Comparison of ENCODE assay signal across 10 cellular contexts in genomic region chr3:122794483-122794778, GRCh38. TPM values are rescaled to one million over a fixed set of nuclear protein-coding genes. Genes with fewer than 3 reads are reported as not detected.
DNase-seq lines count a peak whose midpoint lies in the region; ATAC-seq and FAIRE-seq lines count a peak whose summit lies in the region.
"Had no signal": no experiment of that assay in that cellular context is flagged by ENCODE, and none has a peak within 500 bp of the region (broad histone marks: within the 10 kb centered on the region; RNA-seq: fewer than 3 reads in every experiment).

No MANE protein-coding gene starts in this region.

- CTCF ChIA-PET in activated CD4-positive, alpha-beta T cell treated with anti-CD3 and anti-CD28 coated beads for 36 hours (lab: Charles Lee): interaction anchor here (0.7 kb wide), 1 partner anchor 38 kb away, joined by 3 read pairs; no protein-coding TSS in a partner anchor

- FAIRE-seq in HTR-8/SVneo (lab: Jason Lieb, UNC): no peak
- FAIRE-seq: islet of Langerhans had no signal

- DNase-seq in activated CD4-positive, alpha-beta T cell treated with anti-CD3 and anti-CD28 coated beads for 36 hours: no peak
- no peak for DNase-seq in activated CD4-positive, alpha-beta T cell treated with anti-CD3 and anti-CD28 coated beads for 1 hour
- no peak for DNase-seq in HTR-8/SVneo (ENCODE audit: insufficient read length, low spot score)
- DNase-seq: NCI-H187 treated with DMSO at 0.1 percent for 48 hours had no signal

- no peak for ATAC-seq in activated CD4-positive, alpha-beta T cell treated with anti-CD3 and anti-CD28 coated beads for 36 hours
- ATAC-seq in GM21515 (IDR thresholded peaks at IDR 0.05; ENCODE audit: unreplicated experiment) (no peak), HG02973 (IDR thresholded peaks at IDR 0.05; ENCODE audit: unreplicated experiment) (no peak)

- H3K27ac Mint-ChIP-seq in activated CD4-positive, alpha-beta T cell treated with anti-CD3 and anti-CD28 coated beads for 36 hours: peak overlapping the region; percentile 86

- H3K27me3 Mint-ChIP-seq in activated CD4-positive, alpha-beta T cell treated with anti-CD3 and anti-CD28 coated beads for 36 hours: no peaks in the 10 kb centered on the region

- no peak overlapping the region for H3K4me3 Mint-ChIP-seq in activated CD4-positive, alpha-beta T cell treated with anti-CD3 and anti-CD28 coated beads for 36 hours

- POLR2A ChIA-PET in activated CD4-positive, alpha-beta T cell treated with anti-CD3 and anti-CD28 coated beads for 36 hours (lab: Charles Lee): no interaction called here

- peak overlapping the region; percentile 64 for H3K27ac ChIP-seq in angular gyrus (ENCODE audit: low read depth, low read length)
- H3K27ac ChIP-seq in layer of hippocampus (ENCODE audit: low read depth, low read length): peak overlapping the region; percentile 94
- H3K27ac ChIP-seq in temporal lobe (ENCODE audit: low read depth, low read length): peak overlapping the region; percentile 85

- H3K27me3 ChIP-seq in layer of hippocampus (ENCODE audit: control insufficient read depth, insufficient read depth, low read length): no peaks in the 10 kb centered on the region

- peaks cover 2% of the 10 kb centered on the region for H3K36me3 Mint-ChIP-seq in activated CD4-positive, alpha-beta T cell treated with anti-CD3 and anti-CD28 coated beads for 36 hours (ENCODE audit: low read depth)

- H3K9me3 Mint-ChIP-seq in activated CD4-positive, alpha-beta T cell treated with anti-CD3 and anti-CD28 coated beads for 36 hours (ENCODE audit: low read depth): no peaks in the 10 kb centered on the region

- peaks cover 30% of the 10 kb centered on the region for H3K4me1 Mint-ChIP-seq in activated CD4-positive, alpha-beta T cell treated with anti-CD3 and anti-CD28 coated beads for 36 hours

- intact Hi-C loops in activated CD4-positive, alpha-beta T cell treated with anti-CD3 and anti-CD28 coated beads for 36 hours (cut with DNase I, micrococcal nuclease): loop anchor here (2.0 to 10.0 kb wide), 8 partner anchors 232 to 1250 kb away; partner anchors contain the start of genes DTX3L (in 1 of the 2), FAM162A (in 1 of the 2), HACD2 (in 1 of the 2) and KPNA1 (in 1 of the 2)

RNA-seq across cellular contexts. Expression of gene SLC49A4, which starts 0.4 kb away (rescaled TPM):
- 1 to 10 TPM; 1.4 to 2.2 TPM for total RNA-seq in activated CD4-positive, alpha-beta T cell treated with anti-CD3 and anti-CD28 coated beads for 36 hours
- total RNA-seq in temporal lobe: 21.4 TPM

RNA-seq across cellular contexts. Expression of gene HSPBAP1, which starts 0.8 kb away (rescaled TPM):
- 1 to 10 TPM; 3.9 to 4.4 TPM for total RNA-seq in activated CD4-positive, alpha-beta T cell treated with anti-CD3 and anti-CD28 coated beads for 36 hours
- 4.9 TPM for total RNA-seq in temporal lobe
